ENCODE assay signal across 12 cellular contexts in the genomic region with DNA sequence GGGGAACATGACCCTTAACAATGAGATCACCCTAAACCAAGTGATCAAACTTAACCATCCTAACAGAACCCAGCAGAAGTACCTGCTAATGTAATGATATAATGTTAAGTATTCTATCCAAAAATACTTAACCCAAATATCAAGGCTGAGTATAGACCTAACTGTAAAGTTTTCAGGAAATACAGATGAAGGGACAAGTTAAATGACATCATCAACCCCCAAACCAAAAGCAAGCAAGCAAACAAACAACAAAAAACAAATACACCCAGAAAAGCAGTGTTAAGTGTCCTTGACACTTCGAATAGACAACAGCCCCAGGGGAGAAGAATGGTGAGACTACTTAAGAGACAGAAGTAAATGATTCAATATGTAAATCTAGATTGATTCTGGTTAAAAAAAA. TPM values are rescaled to one million over a fixed set of nuclear protein-coding genes. Genes with fewer than 3 reads are reported as not detected.
DNase-seq lines count a peak whose midpoint lies in the region; ATAC-seq and TF ChIP-seq lines count a peak whose summit lies in the region.
"Had no signal": no experiment of that assay in that cellular context is flagged by ENCODE, and none has a peak within 500 bp of the region (broad histone marks: within the 10 kb centered on the region; RNA-seq: fewer than 3 reads in every experiment).

No MANE protein-coding gene starts in this region.

- H2AFZ ChIP-seq in mesenchymal stem cell (ENCODE audit: low read depth, low read length) = no peak overlapping the region
- H2AFZ ChIP-seq: parathyroid adenoma had no signal

- H2BK12ac ChIP-seq in mesenchymal stem cell (ENCODE audit: low read length in 2 of 2) = no peak overlapping the region

- H3K4me2 ChIP-seq in mesenchymal stem cell (ENCODE audit: low read length, poor library complexity, severe bottlenecking) = peak overlapping the region; percentile 40

- no peak overlapping the region for H3K23ac ChIP-seq in mesenchymal stem cell (ENCODE audit: low read length in 2 of 2)

- H3K4me3 ChIP-seq in HFF-Myc (replicated peaks; ENCODE audit: low read depth, low read length) = peak overlapping the region; percentile 82
- H3K4me3 ChIP-seq in mesenchymal stem cell (ENCODE audit: insufficient read depth in 1 of 2, low read depth in 1 of 2, low read length in 2 of 2) = peak overlapping the region in 1 of 2 experiments; percentile 31
- H3K4me3 ChIP-seq in foreskin fibroblast (ENCODE audit: low read depth in 1 of 2, low read length in 2 of 2) = peak overlapping the region in 1 of 2 donors; percentile 21
- H3K4me3 ChIP-seq: SJCRH30 had no signal

- H3K9me3 Mint-ChIP-seq in CD14-positive monocyte = peaks cover 0 to 5% (median 0%) of the 10 kb centered on the region in 7 donors
- H3K9me3 Mint-ChIP-seq in activated T-helper 17 cell treated with anti-CD3 and anti-CD28 coated beads, Interleukin-2, amount 50 U/mL, for 72 hours = no peaks in the 10 kb centered on the region

- H2AK5ac ChIP-seq in mesenchymal stem cell (ENCODE audit: low read length, severe bottlenecking) = no peak overlapping the region

- H3K4ac ChIP-seq in mesenchymal stem cell (ENCODE audit: low read depth in 1 of 2, low read length in 2 of 2) = no peak overlapping the region

- H3K27me3 ChIP-seq in mesenchymal stem cell (ENCODE audit: control insufficient read depth in 1 of 2, insufficient read depth in 1 of 2, low read length in 2 of 2) = no peaks in the 10 kb centered on the region
- H3K27me3 ChIP-seq: SJCRH30 had no signal

- H3K18ac ChIP-seq in mesenchymal stem cell (ENCODE audit: low read depth in 1 of 2, low read length in 2 of 2) = no peak overlapping the region

- peaks cover 7% of the 10 kb centered on the region for H3K79me1 ChIP-seq in mesenchymal stem cell (replicated peaks; ENCODE audit: low read length, poor library complexity, severe bottlenecking)

- H4K91ac ChIP-seq in mesenchymal stem cell (ENCODE audit: low read length) = no peak overlapping the region

- intact Hi-C loops in CD14-positive monocyte (cut with micrococcal nuclease) = no loop called here

- no peak overlapping the region for H3K9ac ChIP-seq in mesenchymal stem cell (ENCODE audit: low read length)
- H3K9ac ChIP-seq: parathyroid adenoma had no signal

- peak overlapping the region; percentile 0 to 99 (median 82) for H3K27ac Mint-ChIP-seq in CD14-positive monocyte
- H3K27ac Mint-ChIP-seq in activated T-helper 17 cell treated with anti-CD3 and anti-CD28 coated beads, Interleukin-2, amount 50 U/mL, for 72 hours = no peak overlapping the region

- no peak overlapping the region for H2BK5ac ChIP-seq in mesenchymal stem cell (ENCODE audit: low read depth, low read length, poor library complexity, severe bottlenecking)

- no peak overlapping the region for H3K27ac ChIP-seq in mesenchymal stem cell (ENCODE audit: low read length, poor library complexity, severe bottlenecking)
- H3K27ac ChIP-seq: parathyroid adenoma, SJCRH30 had no signal

- H3K36me3 ChIP-seq in mesenchymal stem cell (ENCODE audit: control insufficient read depth in 1 of 2, insufficient read depth in 2 of 2, low read depth in 1 of 2, low read length in 2 of 2) = peaks cover 3 to 10% of the 10 kb centered on the region in 2 experiments

- H4K8ac ChIP-seq in mesenchymal stem cell (ENCODE audit: low read length) = no peak overlapping the region

- no peak overlapping the region for H3K4me3 Mint-ChIP-seq in CD14-positive monocyte
- peak overlapping the region; percentile 100 for H3K4me3 Mint-ChIP-seq in activated T-helper 17 cell treated with anti-CD3 and anti-CD28 coated beads, Interleukin-2, amount 50 U/mL, for 72 hours

- H3K9me3 ChIP-seq in mesenchymal stem cell (ENCODE audit: control insufficient read depth, low read length) = no peaks in the 10 kb centered on the region

- WGBS in mesenchymal stem cell = 67% methylated on average over 1 of the region's 1 CpG

- H3K36me3 Mint-ChIP-seq in CD14-positive monocyte = peaks cover 7 to 8% of the 10 kb centered on the region in 2 donors
- peaks cover 67% of the 10 kb centered on the region for H3K36me3 Mint-ChIP-seq in activated T-helper 17 cell treated with anti-CD3 and anti-CD28 coated beads, Interleukin-2, amount 50 U/mL, for 72 hours (ENCODE audit: low read depth)

- H3K14ac ChIP-seq in mesenchymal stem cell (ENCODE audit: low read length in 2 of 2) = no peak overlapping the region

- H2BK120ac ChIP-seq in mesenchymal stem cell (ENCODE audit: low read depth, low read length) = no peak overlapping the region

- no peak for TF ChIP-seq CTCF in CD14-positive monocyte (IDR thresholded peaks at IDR 0.05)
- no peak for TF ChIP-seq CTCF in HFF-Myc (IDR thresholded peaks at IDR 0.05; ENCODE audit: low read depth, low read length, missing control alignments)
- TF ChIP-seq CTCF in foreskin fibroblast (IDR thresholded peaks at IDR 0.05; ENCODE audit: low read depth, low read length) = no peak

- H3K4me1 Mint-ChIP-seq in CD14-positive monocyte = peaks cover 44% of the 10 kb centered on the region
- peaks cover 36% of the 10 kb centered on the region for H3K4me1 Mint-ChIP-seq in activated T-helper 17 cell treated with anti-CD3 and anti-CD28 coated beads, Interleukin-2, amount 50 U/mL, for 72 hours

- no peak for ATAC-seq in activated T-helper 17 cell treated with anti-CD3 and anti-CD28 coated beads, Interleukin-2, amount 50 U/mL, for 72 hours (replicated peaks)
- no peak for ATAC-seq in HG02798 (IDR thresholded peaks at IDR 0.05; ENCODE audit: poor library complexity, unreplicated experiment)

- H3K4me1 ChIP-seq in mesenchymal stem cell (ENCODE audit: control insufficient read depth, insufficient read depth, low read depth, low read length) = peaks cover 8% of the 10 kb centered on the region
- H3K4me1 ChIP-seq: parathyroid adenoma had no signal

- H2BK15ac ChIP-seq in mesenchymal stem cell (ENCODE audit: low read depth, poor library complexity, severe bottlenecking) = no peak overlapping the region

- DNase-seq in CD14-positive monocyte (ENCODE audit: low spot score) (no peak), HFF-Myc (ENCODE audit: extremely low read depth, low read depth) (no peak), mesenchymal stem cell (no peak), NCI-H526 (lab: John Stamatoyannopoulos, UW) (no peak), foreskin fibroblast (no peak), NCI-H748 treated with DMSO at 0.1 percent for 48 hours (lab: John Stamatoyannopoulos, UW) (no peak)
- DNase-seq: cortex of kidney, NCI-H187 treated with DMSO at 0.1 percent for 48 hours, SJCRH30 had no signal

- H3K27me3 Mint-ChIP-seq in CD14-positive monocyte (ENCODE audit: low read depth in 3 of 3) = peaks cover 0 to 4% (median 0%) of the 10 kb centered on the region in 3 donors
- no peaks in the 10 kb centered on the region for H3K27me3 Mint-ChIP-seq in activated T-helper 17 cell treated with anti-CD3 and anti-CD28 coated beads, Interleukin-2, amount 50 U/mL, for 72 hours

RNA-seq across cellular contexts. Expression of a gene that starts 2.7 kb away (rescaled TPM):
- polyA plus RNA-seq in CD14-positive monocyte = 1 to 10 TPM; 6.9 to 7.1 TPM
- total RNA-seq in activated T-helper 17 cell treated with anti-CD3 and anti-CD28 coated beads, Interleukin-2, amount 50 U/mL, for 72 hours = 10 to 100 TPM; 20.6 to 28.4 TPM
- polyA plus RNA-seq in mesenchymal stem cell (2013, experiment 1 of 2) = 23.5 TPM
- 24.6 TPM for polyA plus RNA-seq in mesenchymal stem cell (2013, experiment 2 of 2)
